Comparison of ENCODE assay signal across 2 cellular contexts in the genomic region with DNA sequence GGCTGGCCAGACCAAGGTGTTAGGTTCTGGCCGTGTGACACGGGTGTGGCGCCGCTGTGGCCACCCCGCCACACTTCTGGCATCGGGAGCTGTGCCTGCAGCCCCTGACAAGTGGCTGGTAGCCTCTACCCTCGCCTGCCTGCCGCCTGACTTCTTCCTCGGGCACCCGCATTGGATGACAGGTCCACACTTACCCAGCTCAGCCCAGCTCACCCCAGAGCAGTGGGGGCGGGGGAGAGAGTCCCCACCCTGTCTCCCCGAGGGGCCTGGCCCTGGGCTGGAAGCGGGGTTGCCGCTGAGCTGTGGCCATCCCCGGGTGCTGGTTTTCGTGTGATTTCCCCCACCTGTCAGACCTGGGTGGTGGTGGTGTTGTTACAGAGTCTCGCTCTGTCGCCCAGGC.
TF ChIP-seq lines count a peak whose summit lies in the region.

No MANE protein-coding gene starts in this region.

TF ChIP-seq in GM12878, 131 proteins besides CTCF, POLR2A, EP300 and RAD21:
- TF ChIP-seq DPF2 (IDR thresholded peaks at IDR 0.05) (peak; percentile 37; the same call in 1 of the 2 replicates), BHLHE40 (IDR thresholded peaks at IDR 0.05; ENCODE audit: borderline replicate concordance in 1 of 2, low read depth in 2 of 2, low read length in 1 of 2) (peak; percentile 7 to 15; a peak in 1 of 4 replicates), EED (IDR thresholded peaks at IDR 0.05; ENCODE audit: low read depth) (no peak)

TF ChIP-seq in WTC11, 78 proteins besides CTCF, POLR2A, EP300 and RAD21:
- TF ChIP-seq ZNF138 (CRISPR knock-in tag; conservative IDR thresholded peaks at IDR 0.05) = no peak
- TF ChIP-seq, protein P1, sequence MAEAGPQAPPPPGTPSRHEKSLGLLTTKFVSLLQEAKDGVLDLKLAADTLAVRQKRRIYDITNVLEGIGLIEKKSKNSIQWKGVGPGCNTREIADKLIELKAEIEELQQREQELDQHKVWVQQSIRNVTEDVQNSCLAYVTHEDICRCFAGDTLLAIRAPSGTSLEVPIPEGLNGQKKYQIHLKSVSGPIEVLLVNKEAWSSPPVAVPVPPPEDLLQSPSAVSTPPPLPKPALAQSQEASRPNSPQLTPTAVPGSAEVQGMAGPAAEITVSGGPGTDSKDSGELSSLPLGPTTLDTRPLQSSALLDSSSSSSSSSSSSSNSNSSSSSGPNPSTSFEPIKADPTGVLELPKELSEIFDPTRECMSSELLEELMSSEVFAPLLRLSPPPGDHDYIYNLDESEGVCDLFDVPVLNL (CRISPR knock-in tag; IDR thresholded peaks at IDR 0.05; ENCODE audit: borderline replicate concordance, low read depth) = no peak
- no peak for TF ChIP-seq TCF7 (CRISPR knock-in tag; IDR thresholded peaks at IDR 0.05; ENCODE audit: low read depth)
- no peak for TF ChIP-seq ELF4 (CRISPR knock-in tag; IDR thresholded peaks at IDR 0.05; ENCODE audit: low read depth)
- TF ChIP-seq JAZF1 (CRISPR knock-in tag; IDR thresholded peaks at IDR 0.05) = no peak
- TF ChIP-seq, protein P2, sequence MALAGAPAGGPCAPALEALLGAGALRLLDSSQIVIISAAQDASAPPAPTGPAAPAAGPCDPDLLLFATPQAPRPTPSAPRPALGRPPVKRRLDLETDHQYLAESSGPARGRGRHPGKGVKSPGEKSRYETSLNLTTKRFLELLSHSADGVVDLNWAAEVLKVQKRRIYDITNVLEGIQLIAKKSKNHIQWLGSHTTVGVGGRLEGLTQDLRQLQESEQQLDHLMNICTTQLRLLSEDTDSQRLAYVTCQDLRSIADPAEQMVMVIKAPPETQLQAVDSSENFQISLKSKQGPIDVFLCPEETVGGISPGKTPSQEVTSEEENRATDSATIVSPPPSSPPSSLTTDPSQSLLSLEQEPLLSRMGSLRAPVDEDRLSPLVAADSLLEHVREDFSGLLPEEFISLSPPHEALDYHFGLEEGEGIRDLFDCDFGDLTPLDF (CRISPR knock-in tag; IDR thresholded peaks at IDR 0.05) = no peak
- no peak for TF ChIP-seq JUN (CRISPR knock-in tag; IDR thresholded peaks at IDR 0.05)
- no peak for TF ChIP-seq ESRRA (CRISPR knock-in tag; IDR thresholded peaks at IDR 0.05; ENCODE audit: borderline replicate concordance)
- TF ChIP-seq, protein P3, sequence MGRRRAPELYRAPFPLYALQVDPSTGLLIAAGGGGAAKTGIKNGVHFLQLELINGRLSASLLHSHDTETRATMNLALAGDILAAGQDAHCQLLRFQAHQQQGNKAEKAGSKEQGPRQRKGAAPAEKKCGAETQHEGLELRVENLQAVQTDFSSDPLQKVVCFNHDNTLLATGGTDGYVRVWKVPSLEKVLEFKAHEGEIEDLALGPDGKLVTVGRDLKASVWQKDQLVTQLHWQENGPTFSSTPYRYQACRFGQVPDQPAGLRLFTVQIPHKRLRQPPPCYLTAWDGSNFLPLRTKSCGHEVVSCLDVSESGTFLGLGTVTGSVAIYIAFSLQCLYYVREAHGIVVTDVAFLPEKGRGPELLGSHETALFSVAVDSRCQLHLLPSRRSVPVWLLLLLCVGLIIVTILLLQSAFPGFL (CRISPR knock-in tag; IDR thresholded peaks at IDR 0.05; ENCODE audit: borderline replicate concordance) = no peak
- TF ChIP-seq, protein P4, sequence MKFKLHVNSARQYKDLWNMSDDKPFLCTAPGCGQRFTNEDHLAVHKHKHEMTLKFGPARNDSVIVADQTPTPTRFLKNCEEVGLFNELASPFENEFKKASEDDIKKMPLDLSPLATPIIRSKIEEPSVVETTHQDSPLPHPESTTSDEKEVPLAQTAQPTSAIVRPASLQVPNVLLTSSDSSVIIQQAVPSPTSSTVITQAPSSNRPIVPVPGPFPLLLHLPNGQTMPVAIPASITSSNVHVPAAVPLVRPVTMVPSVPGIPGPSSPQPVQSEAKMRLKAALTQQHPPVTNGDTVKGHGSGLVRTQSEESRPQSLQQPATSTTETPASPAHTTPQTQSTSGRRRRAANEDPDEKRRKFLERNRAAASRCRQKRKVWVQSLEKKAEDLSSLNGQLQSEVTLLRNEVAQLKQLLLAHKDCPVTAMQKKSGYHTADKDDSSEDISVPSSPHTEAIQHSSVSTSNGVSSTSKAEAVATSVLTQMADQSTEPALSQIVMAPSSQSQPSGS (CRISPR knock-in tag; IDR thresholded peaks at IDR 0.05; ENCODE audit: borderline replicate concordance, low read depth) = no peak
- TF ChIP-seq, protein P5, sequence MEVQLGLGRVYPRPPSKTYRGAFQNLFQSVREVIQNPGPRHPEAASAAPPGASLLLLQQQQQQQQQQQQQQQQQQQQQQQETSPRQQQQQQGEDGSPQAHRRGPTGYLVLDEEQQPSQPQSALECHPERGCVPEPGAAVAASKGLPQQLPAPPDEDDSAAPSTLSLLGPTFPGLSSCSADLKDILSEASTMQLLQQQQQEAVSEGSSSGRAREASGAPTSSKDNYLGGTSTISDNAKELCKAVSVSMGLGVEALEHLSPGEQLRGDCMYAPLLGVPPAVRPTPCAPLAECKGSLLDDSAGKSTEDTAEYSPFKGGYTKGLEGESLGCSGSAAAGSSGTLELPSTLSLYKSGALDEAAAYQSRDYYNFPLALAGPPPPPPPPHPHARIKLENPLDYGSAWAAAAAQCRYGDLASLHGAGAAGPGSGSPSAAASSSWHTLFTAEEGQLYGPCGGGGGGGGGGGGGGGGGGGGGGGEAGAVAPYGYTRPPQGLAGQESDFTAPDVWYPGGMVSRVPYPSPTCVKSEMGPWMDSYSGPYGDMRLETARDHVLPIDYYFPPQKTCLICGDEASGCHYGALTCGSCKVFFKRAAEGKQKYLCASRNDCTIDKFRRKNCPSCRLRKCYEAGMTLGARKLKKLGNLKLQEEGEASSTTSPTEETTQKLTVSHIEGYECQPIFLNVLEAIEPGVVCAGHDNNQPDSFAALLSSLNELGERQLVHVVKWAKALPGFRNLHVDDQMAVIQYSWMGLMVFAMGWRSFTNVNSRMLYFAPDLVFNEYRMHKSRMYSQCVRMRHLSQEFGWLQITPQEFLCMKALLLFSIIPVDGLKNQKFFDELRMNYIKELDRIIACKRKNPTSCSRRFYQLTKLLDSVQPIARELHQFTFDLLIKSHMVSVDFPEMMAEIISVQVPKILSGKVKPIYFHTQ (CRISPR knock-in tag; IDR thresholded peaks at IDR 0.05) = no peak
- TF ChIP-seq, protein P6, sequence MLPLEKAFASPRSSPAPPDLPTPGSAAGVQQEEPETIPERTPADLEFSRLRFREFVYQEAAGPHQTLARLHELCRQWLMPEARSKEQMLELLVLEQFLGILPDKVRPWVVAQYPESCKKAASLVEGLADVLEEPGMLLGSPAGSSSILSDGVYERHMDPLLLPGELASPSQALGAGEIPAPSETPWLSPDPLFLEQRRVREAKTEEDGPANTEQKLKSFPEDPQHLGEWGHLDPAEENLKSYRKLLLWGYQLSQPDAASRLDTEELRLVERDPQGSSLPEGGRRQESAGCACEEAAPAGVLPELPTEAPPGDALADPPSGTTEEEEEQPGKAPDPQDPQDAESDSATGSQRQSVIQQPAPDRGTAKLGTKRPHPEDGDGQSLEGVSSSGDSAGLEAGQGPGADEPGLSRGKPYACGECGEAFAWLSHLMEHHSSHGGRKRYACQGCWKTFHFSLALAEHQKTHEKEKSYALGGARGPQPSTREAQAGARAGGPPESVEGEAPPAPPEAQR (CRISPR knock-in tag; IDR thresholded peaks at IDR 0.05) = no peak
- no peak for TF ChIP-seq ZNF121 (CRISPR knock-in tag; IDR thresholded peaks at IDR 0.05)
- TF ChIP-seq ZNF317 (CRISPR knock-in tag; IDR thresholded peaks at IDR 0.05; ENCODE audit: borderline replicate concordance, low read depth) = no peak
- TF ChIP-seq TEAD4 (CRISPR knock-in tag; IDR thresholded peaks at IDR 0.05) = no peak
- TF ChIP-seq, protein P7, sequence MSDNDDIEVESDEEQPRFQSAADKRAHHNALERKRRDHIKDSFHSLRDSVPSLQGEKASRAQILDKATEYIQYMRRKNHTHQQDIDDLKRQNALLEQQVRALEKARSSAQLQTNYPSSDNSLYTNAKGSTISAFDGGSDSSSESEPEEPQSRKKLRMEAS (CRISPR knock-in tag; IDR thresholded peaks at IDR 0.05) = no peak
- no peak for TF ChIP-seq ETV6 (CRISPR knock-in tag; IDR thresholded peaks at IDR 0.05)
